Comparison of ENCODE assay signal across 32 cellular contexts in the genomic region with DNA sequence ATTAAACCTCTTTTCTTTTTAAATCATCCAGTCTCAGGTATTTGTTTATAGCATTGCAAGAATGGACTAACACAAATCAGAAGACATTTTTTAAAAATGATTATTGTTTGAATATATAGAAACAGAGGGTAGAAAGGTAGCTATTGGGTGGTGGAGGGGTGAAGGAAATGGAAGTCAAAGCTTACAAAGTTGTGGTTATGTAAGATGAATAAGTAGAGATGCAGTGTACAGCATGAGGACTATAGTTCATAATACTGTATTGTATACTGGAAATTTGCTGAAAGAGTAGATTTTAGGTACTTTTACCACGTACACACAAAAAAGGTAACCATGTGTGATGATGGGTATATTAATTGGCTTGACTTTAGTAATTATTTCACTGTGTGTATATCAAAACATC.
"Had no signal": no experiment of that assay in that cellular context is flagged by ENCODE, and none has a peak within 500 bp of the region (broad histone marks: within the 10 kb centered on the region; RNA-seq: fewer than 3 reads in every experiment).

No MANE protein-coding gene starts in this region.

- H3K4me3 Mint-ChIP-seq: activated B cell treated with CpG ODN at 0.5 μM for 24 hours; activated CD4-positive, alpha-beta memory T cell treated with anti-CD3 and anti-CD28 coated beads for 36 hours; activated CD4-positive, alpha-beta T cell treated with anti-CD3 and anti-CD28 coated beads, Interleukin-2, amount 10 ng/mL, durations not matched to agents 24 days and 14 days; activated CD8-positive, alpha-beta T cell treated with anti-CD3 and anti-CD28 coated beads for 36 hours; activated naive CD4-positive, alpha-beta T cell treated with anti-CD3 and anti-CD28 coated beads, Interleukin-2, amount 10 ng/mL, durations not matched to agents 7 days and 5 days; activated naive CD4-positive, alpha-beta T cell treated with anti-CD3 and anti-CD28 coated beads, Interleukin-2, amount 50 U/mL, for 24 hours; activated naive CD8-positive, alpha-beta T cell; activated naive CD8-positive, alpha-beta T cell treated with anti-CD3 and anti-CD28 coated beads, Interleukin-2, amount 10 ng/mL, durations not matched to agents 7 days and 5 days; activated naive CD8-positive, alpha-beta T cell treated with anti-CD3 and anti-CD28 coated beads, Interleukin-2, amount 50 U/mL, for 24 hours; activated T-cell treated with anti-CD3 and anti-CD28 coated beads, Interleukin-2, amount 50 U/mL, for 4 hours; activated T-cell treated with anti-CD3 and anti-CD28 coated beads, Interleukin-2, amount 50 U/mL, for 72 hours; brain; T-helper 1 cell treated with Interleukin-12 subunit alpha and Interleukin-12 subunit beta and Interleukin-4 antibody, amounts not matched to agents 30 μg/mL and 1 μg/mL, for 36 hours; T-helper 2 cell treated with Interferon-gamma antibody and Interleukin-4, amounts not matched to agents 5 μg/mL and 100 μg/mL, for 36 hours had no signal

- H3K36me3 Mint-ChIP-seq: activated naive CD4-positive, alpha-beta T cell treated with anti-CD3 and anti-CD28 coated beads, Interleukin-2, amount 50 U/mL, for 24 hours; brain had no signal

- H3K27me3 Mint-ChIP-seq: activated CD4-positive, alpha-beta T cell treated with anti-CD3 and anti-CD28 coated beads, Interleukin-2, amount 10 ng/mL, durations not matched to agents 24 days and 14 days; activated naive CD4-positive, alpha-beta T cell treated with anti-CD3 and anti-CD28 coated beads, Interleukin-2, amount 10 ng/mL, durations not matched to agents 7 days and 5 days; activated naive CD8-positive, alpha-beta T cell treated with anti-CD3 and anti-CD28 coated beads, Interleukin-2, amount 10 ng/mL, durations not matched to agents 7 days and 5 days; brain had no signal

- H3K9me3 ChIP-seq: ascending aorta, breast epithelium had no signal

- H3K4me1 ChIP-seq: ascending aorta, breast epithelium had no signal

- H3K4me3 ChIP-seq: ascending aorta, breast epithelium had no signal

- DNase-seq: activated B cell treated with CpG ODN at 0.5 μM for 24 hours; activated CD4-positive, alpha-beta memory T cell treated with anti-CD3 and anti-CD28 coated beads for 36 hours; activated CD4-positive, alpha-beta T cell treated with anti-CD3 and anti-CD28 coated beads for 4 hours; activated CD4-positive, alpha-beta T cell treated with anti-CD3 and anti-CD28 coated beads, Interleukin-2, amount 10 ng/mL, durations not matched to agents 24 days and 14 days; activated CD4-positive, alpha-beta T cell treated with anti-CD3 and anti-CD28 coated beads, Interleukin-2, amount 50 U/mL, for 1 hour; activated CD4-positive, alpha-beta T cell treated with anti-CD3 and anti-CD28 coated beads, Interleukin-2, amount 50 U/mL, for 4 hours; activated CD4-positive, CD25-positive, alpha-beta regulatory T cell treated with anti-CD3 and anti-CD28 coated beads, Interleukin-2, amount 50 U/mL, for 72 hours; activated CD8-positive, alpha-beta T cell treated with anti-CD3 and anti-CD28 coated beads for 36 hours; activated effector memory CD4-positive, alpha-beta T cell treated with Interleukin-2 at 50 U/mL for 16 hours; activated gamma-delta T cell; activated naive CD4-positive, alpha-beta T cell treated with anti-CD3 and anti-CD28 coated beads, Interleukin-2, amount 10 ng/mL, durations not matched to agents 7 days and 5 days; activated naive CD4-positive, alpha-beta T cell treated with Interleukin-2 at 50 U/mL for 16 hours; activated naive CD8-positive, alpha-beta T cell treated with anti-CD3 and anti-CD28 coated beads, Interleukin-2, amount 10 ng/mL, durations not matched to agents 7 days and 5 days; activated naive CD8-positive, alpha-beta T cell treated with anti-CD3 and anti-CD28 coated beads, Interleukin-2, amount 50 U/mL, for 24 hours; activated T-cell treated with anti-CD3 and anti-CD28 coated beads for 4 hours; activated T-cell treated with anti-CD3 and anti-CD28 coated beads, Interleukin-2, amount 50 U/mL, for 1 hour; activated T-cell treated with anti-CD3 and anti-CD28 coated beads, Interleukin-2, amount 50 U/mL, for 4 hours; activated T-cell treated with anti-CD3 and anti-CD28 coated beads, Interleukin-2, amount 50 U/mL, for 72 hours; amygdala; anterior cingulate cortex; central memory CD4-positive, alpha-beta T cell; T-helper 2 cell; T-helper 9 cell had no signal

- H3K4me1 Mint-ChIP-seq: brain had no signal

- H3K27me3 ChIP-seq: ascending aorta, breast epithelium had no signal

- H3K9me3 Mint-ChIP-seq: activated B cell treated with CpG ODN at 0.5 μM for 24 hours; activated CD4-positive, alpha-beta memory T cell treated with anti-CD3 and anti-CD28 coated beads for 36 hours; activated CD8-positive, alpha-beta T cell treated with anti-CD3 and anti-CD28 coated beads for 36 hours; activated naive CD4-positive, alpha-beta T cell treated with anti-CD3 and anti-CD28 coated beads, Interleukin-2, amount 50 U/mL, for 24 hours; activated T-cell treated with anti-CD3 and anti-CD28 coated beads, Interleukin-2, amount 50 U/mL, for 4 hours; activated T-cell treated with anti-CD3 and anti-CD28 coated beads, Interleukin-2, amount 50 U/mL, for 72 hours had no signal

- H3K27ac Mint-ChIP-seq: activated B cell treated with CpG ODN at 0.5 μM for 24 hours; activated CD4-positive, alpha-beta memory T cell treated with anti-CD3 and anti-CD28 coated beads for 36 hours; activated CD4-positive, alpha-beta T cell treated with anti-CD3 and anti-CD28 coated beads, Interleukin-2, amount 10 ng/mL, durations not matched to agents 24 days and 14 days; activated CD8-positive, alpha-beta T cell treated with anti-CD3 and anti-CD28 coated beads for 36 hours; activated naive CD4-positive, alpha-beta T cell treated with anti-CD3 and anti-CD28 coated beads, Interleukin-2, amount 10 ng/mL, durations not matched to agents 7 days and 5 days; activated naive CD4-positive, alpha-beta T cell treated with anti-CD3 and anti-CD28 coated beads, Interleukin-2, amount 50 U/mL, for 24 hours; activated naive CD8-positive, alpha-beta T cell; activated naive CD8-positive, alpha-beta T cell treated with anti-CD3 and anti-CD28 coated beads, Interleukin-2, amount 10 ng/mL, durations not matched to agents 7 days and 5 days; activated naive CD8-positive, alpha-beta T cell treated with anti-CD3 and anti-CD28 coated beads, Interleukin-2, amount 50 U/mL, for 24 hours; activated T-cell treated with anti-CD3 and anti-CD28 coated beads, Interleukin-2, amount 50 U/mL, for 72 hours; activated T-helper 2 cell treated with anti-CD3 and anti-CD28 coated beads, Interferon-gamma antibody, Interleukin-2, Interleukin-4, amounts not matched to agents 10 μg/mL and 5 μg/mL and 100 μg/mL, durations not matched to agents 14 hours and 24 hours and 36 hours; brain; T-helper 1 cell treated with Interleukin-12 subunit alpha and Interleukin-12 subunit beta and Interleukin-4 antibody, amounts not matched to agents 30 μg/mL and 1 μg/mL, for 36 hours; T-helper 2 cell treated with Interferon-gamma antibody and Interleukin-4, amounts not matched to agents 5 μg/mL and 100 μg/mL, for 36 hours had no signal

- H3K36me3 ChIP-seq: ascending aorta, breast epithelium had no signal

- ATAC-seq: activated CD8-positive, alpha-beta T cell treated with anti-CD3 and anti-CD28 coated beads for 36 hours; activated naive CD8-positive, alpha-beta T cell treated with anti-CD3 and anti-CD28 coated beads, Interleukin-2, amount 50 U/mL, for 24 hours; activated T-cell treated with anti-CD3 and anti-CD28 coated beads, Interleukin-2, amount 50 U/mL, for 4 hours; activated T-cell treated with anti-CD3 and anti-CD28 coated beads, Interleukin-2, amount 50 U/mL, for 72 hours had no signal

- H3K27ac ChIP-seq: ascending aorta, breast epithelium, VCaP had no signal
